In genomic region chr19:30240904-30241695, GRCh38 we compare ENCODE assay signal across 26 cellular contexts.
"Had no signal": no experiment of that assay in that cellular context is flagged by ENCODE, and none has a peak within 500 bp of the region (broad histone marks: within the 10 kb centered on the region; RNA-seq: fewer than 3 reads in every experiment).

No MANE protein-coding gene starts in this region.

- H3K4me3 Mint-ChIP-seq: naive thymus-derived CD8-positive, alpha-beta T cell; nephron; neural progenitor cell; stimulated activated memory B cell treated with anti-CD40 and anti-IgM and Interleukin-4, amounts not matched to agents 10 μg/mL and 1 μg/mL and 100 μg/mL, for 72 hours; stimulated activated naive CD8-positive, alpha-beta T cell treated with anti-CD3 and anti-CD28 coated beads, Interleukin-15, amount 100 ng/mL, for 72 hours had no signal

- H3K9me3 Mint-ChIP-seq: nephron, neural progenitor cell had no signal

- ATAC-seq: left lobe of liver; lower lobe of right lung; naive thymus-derived CD8-positive, alpha-beta T cell; right lobe of liver; stimulated activated memory B cell treated with anti-CD40 and anti-IgM and Interleukin-4, amounts not matched to agents 10 μg/mL and 1 μg/mL and 100 μg/mL, for 72 hours; stimulated activated naive CD8-positive, alpha-beta T cell treated with anti-CD3 and anti-CD28 coated beads, Interleukin-15, amount 100 ng/mL, for 72 hours had no signal

- DNase-seq: islet precursor cell; lower lobe of right lung; mammary epithelial cell; mesenchymal stem cell; naive thymus-derived CD8-positive, alpha-beta T cell; ovary; right lobe of liver; stimulated activated CD4-positive, alpha-beta T cell treated with anti-CD3 and anti-CD28 coated beads, Interleukin-1b, Interleukin-23, amount 100 ng/mL, for 48 hours; stimulated activated CD4-positive, alpha-beta T cell treated with anti-CD3 and anti-CD28 coated beads, Interleukin-2, amount 100 ng/mL, for 48 hours; stimulated activated CD4-positive, alpha-beta T cell treated with anti-CD3 and anti-CD28 coated beads, Interleukin-4, amount 100 ng/mL, for 4 hours; stimulated activated CD8-positive, alpha-beta memory T cell treated with anti-CD3 and anti-CD28 coated beads, Interleukin-4, amount 100 ng/mL, for 48 hours; stimulated activated naive CD4-positive, alpha-beta T cell treated with Interleukin-2 at 50 U/mL for 16 hours; stimulated activated naive CD8-positive, alpha-beta T cell treated with anti-CD3 and anti-CD28 coated beads, Interleukin-15, amount 100 ng/mL, for 72 hours; testis; thyroid gland; transverse colon; uterus had no signal

- H3K4me1 Mint-ChIP-seq: naive thymus-derived CD8-positive, alpha-beta T cell; stimulated activated memory B cell treated with anti-CD40 and anti-IgM and Interleukin-4, amounts not matched to agents 10 μg/mL and 1 μg/mL and 100 μg/mL, for 72 hours; stimulated activated naive CD8-positive, alpha-beta T cell treated with anti-CD3 and anti-CD28 coated beads, Interleukin-15, amount 100 ng/mL, for 72 hours had no signal

- H3K36me3 Mint-ChIP-seq: naive thymus-derived CD8-positive, alpha-beta T cell; neural progenitor cell; stimulated activated memory B cell treated with anti-CD40 and anti-IgM and Interleukin-4, amounts not matched to agents 10 μg/mL and 1 μg/mL and 100 μg/mL, for 72 hours had no signal

- H3K9me3 ChIP-seq: lower lobe of right lung, ovary, right atrium auricular region, right lobe of liver, testis, thyroid gland, transverse colon, upper lobe of left lung, uterus had no signal

- H3K4me3 ChIP-seq: hepatocyte, lower lobe of right lung, neural progenitor cell, ovary, right atrium auricular region, right lobe of liver, smooth muscle cell, testis, thyroid gland, transverse colon, upper lobe of left lung, uterus had no signal

- H3K4me1 ChIP-seq: lower lobe of right lung, right atrium auricular region, right lobe of liver, thyroid gland, transverse colon, upper lobe of left lung, uterus had no signal

- H3K27ac Mint-ChIP-seq: nephron; neural progenitor cell; progenitor cell of endocrine pancreas; stimulated activated memory B cell treated with anti-CD40 and anti-IgM and Interleukin-4, amounts not matched to agents 10 μg/mL and 1 μg/mL and 100 μg/mL, for 72 hours had no signal

- H3K27ac ChIP-seq: hepatocyte, lower lobe of right lung, neural progenitor cell, ovary, right atrium auricular region, right lobe of liver, testis, thyroid gland, transverse colon, upper lobe of left lung, uterus had no signal

- H3K36me3 ChIP-seq: lower lobe of right lung, neural progenitor cell, ovary, right atrium auricular region, right lobe of liver, thyroid gland, transverse colon, upper lobe of left lung, uterus had no signal
